ENCODE assay signal across 13 cellular contexts in the genomic region with DNA sequence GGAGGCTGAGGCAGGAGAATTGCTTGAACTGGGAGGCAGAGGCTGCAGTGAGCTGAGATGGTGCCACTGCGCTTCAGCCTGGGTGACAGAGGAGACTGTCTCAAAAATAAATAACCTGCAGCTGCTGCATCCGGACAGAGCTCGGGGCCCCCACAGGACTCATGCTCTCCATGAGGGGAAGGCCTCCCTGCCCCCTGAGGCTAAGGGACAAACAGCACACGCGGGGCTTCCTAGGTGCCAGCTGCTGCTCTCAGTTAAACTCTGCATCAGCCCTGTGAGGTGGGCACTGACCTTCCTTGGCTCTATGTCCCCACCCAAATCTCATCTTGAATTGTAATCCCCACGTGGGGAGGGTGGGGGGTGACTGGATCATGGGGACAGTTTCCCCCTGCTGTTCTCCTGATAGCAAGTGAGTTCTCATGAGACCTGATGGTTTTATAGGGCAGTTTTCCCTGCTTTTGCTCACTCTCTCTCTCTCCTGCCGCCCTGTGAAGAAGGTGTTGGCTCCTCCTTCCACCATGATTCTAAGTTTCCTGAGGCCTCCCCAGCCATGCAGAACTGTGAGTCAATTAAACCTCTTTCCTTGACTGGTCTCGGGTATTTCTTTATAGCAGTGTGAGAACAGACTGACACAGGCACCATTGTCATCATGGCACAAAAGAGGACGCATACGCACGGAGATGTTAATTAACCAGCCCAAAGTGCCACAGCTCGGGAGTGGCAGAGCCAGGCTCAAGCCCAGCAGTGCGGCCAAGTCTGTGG.
"Had no signal": no experiment of that assay in that cellular context is flagged by ENCODE, and none has a peak within 500 bp of the region (broad histone marks: within the 10 kb centered on the region; RNA-seq: fewer than 3 reads in every experiment).

No MANE protein-coding gene starts in this region.

- H3K27ac Mint-ChIP-seq: activated CD4-positive, alpha-beta memory T cell treated with anti-CD3 and anti-CD28 coated beads, Interleukin-2, amount 10 ng/mL, durations not matched to agents 7 days and 5 days; activated naive CD8-positive, alpha-beta T cell treated with anti-CD3 and anti-CD28 coated beads for 36 hours; nephron progenitor cell had no signal

- H3K27me3 ChIP-seq: body of pancreas, sigmoid colon, tibial nerve, uterus had no signal

- H3K27ac ChIP-seq: body of pancreas, sigmoid colon, tibial nerve, uterus had no signal

- H3K9me3 ChIP-seq: body of pancreas, sigmoid colon, uterus had no signal

- ATAC-seq: esophagus mucosa had no signal

- DNase-seq: activated CD4-positive, alpha-beta memory T cell treated with anti-CD3 and anti-CD28 coated beads, Interleukin-2, amount 10 ng/mL, durations not matched to agents 7 days and 5 days; activated CD4-positive, CD25-positive, alpha-beta regulatory T cell treated with anti-CD3 and anti-CD28 coated beads, Interleukin-2, amount 50 U/mL, for 72 hours; activated CD8-positive, alpha-beta memory T cell treated with anti-CD3 and anti-CD28 coated beads, Interleukin-2, amount 50 U/mL, for 4 hours; activated naive CD8-positive, alpha-beta T cell treated with anti-CD3 and anti-CD28 coated beads for 36 hours; body of pancreas; caudate nucleus; hippocampal formation; nephron progenitor cell; sigmoid colon; stimulated activated CD4-positive, alpha-beta T cell treated with anti-CD3 and anti-CD28 coated beads, Interleukin-1b, Interleukin-23, amount 100 ng/mL, for 48 hours; uterus had no signal

- H3K4me1 ChIP-seq: sigmoid colon, uterus had no signal

- H3K36me3 Mint-ChIP-seq: activated naive CD8-positive, alpha-beta T cell treated with anti-CD3 and anti-CD28 coated beads for 36 hours had no signal

- H3K4me1 Mint-ChIP-seq: activated naive CD8-positive, alpha-beta T cell treated with anti-CD3 and anti-CD28 coated beads for 36 hours had no signal

- H3K36me3 ChIP-seq: sigmoid colon, tibial nerve, uterus had no signal

- H3K4me3 ChIP-seq: body of pancreas, sigmoid colon, tibial nerve, uterus had no signal

- H3K27me3 Mint-ChIP-seq: activated CD4-positive, alpha-beta memory T cell treated with anti-CD3 and anti-CD28 coated beads, Interleukin-2, amount 10 ng/mL, durations not matched to agents 7 days and 5 days; activated naive CD8-positive, alpha-beta T cell treated with anti-CD3 and anti-CD28 coated beads for 36 hours had no signal

- H3K4me3 Mint-ChIP-seq: activated CD4-positive, alpha-beta memory T cell treated with anti-CD3 and anti-CD28 coated beads, Interleukin-2, amount 10 ng/mL, durations not matched to agents 7 days and 5 days; activated naive CD8-positive, alpha-beta T cell treated with anti-CD3 and anti-CD28 coated beads for 36 hours; nephron progenitor cell had no signal
